ENCODE assay signal across 15 cellular contexts in the genomic region with DNA sequence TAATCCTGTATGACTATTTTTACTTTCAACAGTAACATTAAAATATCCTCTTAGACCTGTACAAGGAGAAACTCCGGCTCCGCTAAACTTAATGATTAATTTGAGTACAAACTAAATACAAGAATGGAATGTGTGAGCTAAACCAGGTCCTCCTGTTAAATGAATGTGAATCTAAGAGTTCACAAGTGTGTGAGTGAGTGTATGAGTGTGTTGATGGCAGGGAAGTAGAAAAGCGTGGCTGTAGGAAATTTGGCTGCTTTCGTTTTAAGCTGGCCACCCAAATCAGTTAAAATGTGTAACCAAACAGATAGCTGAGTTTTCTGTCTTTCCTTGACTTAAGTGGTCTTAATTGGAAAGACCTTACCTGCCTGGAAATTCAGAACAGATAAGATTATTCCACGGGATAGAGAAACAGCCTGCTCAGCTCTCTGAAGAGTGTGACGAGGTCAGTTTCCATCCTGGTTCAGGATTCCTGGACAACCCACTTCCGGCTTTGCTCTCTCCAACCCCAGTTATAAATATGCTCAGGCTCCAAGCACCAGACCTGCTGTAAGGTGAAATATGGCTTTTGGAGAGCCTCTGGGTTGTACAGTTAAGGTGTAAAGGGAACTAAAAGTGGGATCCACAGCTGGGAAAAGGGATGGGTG.
DNase-seq lines count a peak whose midpoint lies in the region; ATAC-seq and TF ChIP-seq lines count a peak whose summit lies in the region.
"Had no signal": no experiment of that assay in that cellular context is flagged by ENCODE, and none has a peak within 500 bp of the region (broad histone marks: within the 10 kb centered on the region; RNA-seq: fewer than 3 reads in every experiment).

No MANE protein-coding gene starts in this region.

- no peaks in the 10 kb centered on the region for H3K79me2 ChIP-seq in SK-N-SH (ENCODE audit: insufficient read depth)

- POLR2A ChIA-PET in SK-N-SH (lab: Yijun Ruan, JAX), result no interaction called here

- no peaks in the 10 kb centered on the region for H3K36me3 ChIP-seq in SK-N-SH (replicated peaks in 1 of 2; ENCODE audit: control insufficient read depth in 1 of 2, insufficient read depth in 2 of 2, low read length in 1 of 2)
- no peaks in the 10 kb centered on the region for H3K36me3 ChIP-seq in left ventricle myocardium inferior
- H3K36me3 ChIP-seq: BLaER1, ovary, SJSA1 had no signal

- H3K9me3 ChIP-seq in SK-N-SH, result no peaks in the 10 kb centered on the region
- no peaks in the 10 kb centered on the region for H3K9me3 ChIP-seq in left ventricle myocardium inferior (replicated peaks)
- H3K9me3 ChIP-seq: BLaER1, ovary, SJSA1 had no signal

- intact Hi-C loops in Calu3 (cut with micrococcal nuclease; ENCODE audit: unreplicated experiment) (loop anchor here (10.0 kb wide), 1 partner anchor 1578 kb away; no protein-coding TSS in a partner anchor), left ventricle myocardium inferior (cut with micrococcal nuclease) (no loop called here), head of caudate nucleus (cut with DNase I) (no loop called here)

- no peaks in the 10 kb centered on the region for H4K20me1 ChIP-seq in SK-N-SH (ENCODE audit: insufficient read depth)
- H4K20me1 ChIP-seq: BLaER1 had no signal

- BruUV-seq in Calu3 (replicated peaks; lab: Mats Ljungman, UMichigan), result no TSS peak

- H3K9me2 ChIP-seq in SK-N-SH, result peaks cover 2% of the 10 kb centered on the region; the same call in 1 of the 2 replicates

- ATAC-seq in omental fat pad (ENCODE audit: low FRiP score) (peak; percentile 78), GM19324 (IDR thresholded peaks at IDR 0.05; ENCODE audit: low FRiP score, unreplicated experiment) (no peak), HG02763 (IDR thresholded peaks at IDR 0.05; ENCODE audit: unreplicated experiment) (no peak)
- ATAC-seq: activated CD4-positive, alpha-beta T cell treated with anti-CD3 and anti-CD28 coated beads for 36 hours had no signal

- 18% methylated on average over 7 of the region's 7 CpGs for WGBS in SK-N-SH (ENCODE audit: low lambda C conversion rate)

- H3K27me3 Mint-ChIP-seq in Calu3 (ENCODE audit: unreplicated experiment), result no peaks in the 10 kb centered on the region
- H3K27me3 Mint-ChIP-seq: activated CD4-positive, alpha-beta T cell treated with anti-CD3 and anti-CD28 coated beads for 36 hours had no signal

- peak; percentile 39 for DNase-seq in Calu3
- DNase-seq in SK-N-SH, result no peak
- DNase-seq in left ventricle myocardium inferior, result no peak
- DNase-seq in omental fat pad (ENCODE audit: low spot score), result no peak
- DNase-seq in head of caudate nucleus, result no peak
- DNase-seq in caudate nucleus (lab: John Stamatoyannopoulos, UW), result no peak
- DNase-seq: activated CD4-positive, alpha-beta T cell treated with anti-CD3 and anti-CD28 coated beads for 36 hours; activated naive CD4-positive, alpha-beta T cell treated with Interleukin-2 at 50 U/mL for 16 hours; NCI-H187; ovary; trophoblast cell had no signal

- CTCF ChIA-PET in Calu3 (lab: Charles Lee) (no interaction called here), SK-N-SH (lab: Yijun Ruan, JAX) (interaction anchor here (1.0 kb wide), 1 partner anchor 12 kb away, joined by 3 read pairs; no protein-coding TSS in a partner anchor)

- H3K4me3 ChIP-seq in SK-N-SH (ENCODE audit: low read depth in 2 of 2, low read length in 1 of 2), result peak overlapping the region; percentile 46 to 62; a peak in 3 of 4 replicates
- H3K4me3 ChIP-seq in left ventricle myocardium inferior, result peak overlapping the region; percentile 56
- H3K4me3 ChIP-seq: BLaER1, ovary, SJSA1 had no signal

- H3K4me1 ChIP-seq in SK-N-SH (ENCODE audit: control insufficient read depth in 1 of 2, insufficient read depth in 2 of 2, low read depth in 1 of 2, low read length in 1 of 2) (no peaks in the 10 kb centered on the region), left ventricle myocardium inferior (no peaks in the 10 kb centered on the region)
- H3K4me1 ChIP-seq: BLaER1, SJSA1 had no signal

- TF ChIP-seq CTCF in Calu3 (IDR thresholded peaks at IDR 0.05; ENCODE audit: unreplicated experiment), result no peak
- TF ChIP-seq CTCF in SK-N-SH (IDR thresholded peaks at IDR 0.05), result no peak
- no peak for TF ChIP-seq CTCF in left ventricle myocardium inferior (IDR thresholded peaks at IDR 0.05; ENCODE audit: borderline replicate concordance)
- no peak for TF ChIP-seq CTCF in omental fat pad (IDR thresholded peaks at IDR 0.05)

- H3K27me3 ChIP-seq in SK-N-SH (ENCODE audit: insufficient read depth), result no peaks in the 10 kb centered on the region
- H3K27me3 ChIP-seq in left ventricle myocardium inferior (ENCODE audit: low read depth), result no peaks in the 10 kb centered on the region
- H3K27me3 ChIP-seq: BLaER1, ovary, SJSA1 had no signal

- peaks cover 6% of the 10 kb centered on the region for H3K36me3 Mint-ChIP-seq in Calu3 (ENCODE audit: insufficient read depth, unreplicated experiment)

- H3K4me3 Mint-ChIP-seq in Calu3 (ENCODE audit: low read depth, unreplicated experiment), result peak overlapping the region; percentile 67
- H3K4me3 Mint-ChIP-seq: activated CD4-positive, alpha-beta T cell treated with anti-CD3 and anti-CD28 coated beads for 36 hours had no signal

- no peak for TF ChIP-seq EP300 in SK-N-SH (IDR thresholded peaks at IDR 0.05; ENCODE audit: borderline replicate concordance in 1 of 2, low read depth in 1 of 2, low read length in 1 of 2)

- TF ChIP-seq RAD21 in SK-N-SH (IDR thresholded peaks at IDR 0.05; ENCODE audit: low read length), result no peak

- H2AFZ ChIP-seq in SK-N-SH (ENCODE audit: low read depth), result peak overlapping the region; percentile 83

- no peaks in the 10 kb centered on the region for H3K4me1 Mint-ChIP-seq in Calu3 (ENCODE audit: low read depth, unreplicated experiment)
- H3K4me1 Mint-ChIP-seq: activated CD4-positive, alpha-beta T cell treated with anti-CD3 and anti-CD28 coated beads for 36 hours had no signal

- peak overlapping the region; percentile 61 for H3K4me2 ChIP-seq in SK-N-SH
- H3K4me2 ChIP-seq: BLaER1 had no signal

- H3K27ac ChIP-seq in SK-N-SH (ENCODE audit: low read depth in 2 of 2, low read length in 1 of 2) (no peak overlapping the region), left ventricle myocardium inferior (replicated peaks) (no peak overlapping the region), caudate nucleus (ENCODE audit: low read depth, low read length) (no peak overlapping the region)
- H3K27ac ChIP-seq: BLaER1, ovary, SJSA1 had no signal

- H3K9ac ChIP-seq in SK-N-SH, result peak overlapping the region; percentile 20; the same call in 1 of the 2 replicates
- H3K9ac ChIP-seq: BLaER1 had no signal

- no peaks in the 10 kb centered on the region for H3K9me3 Mint-ChIP-seq in Calu3 (ENCODE audit: low read depth, unreplicated experiment)

- no peaks in the 10 kb centered on the region for H3F3A ChIP-seq in SK-N-SH (replicated peaks; ENCODE audit: insufficient read depth)

- H3K27ac Mint-ChIP-seq in Calu3 (ENCODE audit: unreplicated experiment), result peak overlapping the region; percentile 77
- H3K27ac Mint-ChIP-seq: activated CD4-positive, alpha-beta T cell treated with anti-CD3 and anti-CD28 coated beads for 36 hours had no signal

TF ChIP-seq in SK-N-SH, 30 proteins besides CTCF, POLR2A, EP300 and RAD21:
- TF ChIP-seq, protein P1, sequence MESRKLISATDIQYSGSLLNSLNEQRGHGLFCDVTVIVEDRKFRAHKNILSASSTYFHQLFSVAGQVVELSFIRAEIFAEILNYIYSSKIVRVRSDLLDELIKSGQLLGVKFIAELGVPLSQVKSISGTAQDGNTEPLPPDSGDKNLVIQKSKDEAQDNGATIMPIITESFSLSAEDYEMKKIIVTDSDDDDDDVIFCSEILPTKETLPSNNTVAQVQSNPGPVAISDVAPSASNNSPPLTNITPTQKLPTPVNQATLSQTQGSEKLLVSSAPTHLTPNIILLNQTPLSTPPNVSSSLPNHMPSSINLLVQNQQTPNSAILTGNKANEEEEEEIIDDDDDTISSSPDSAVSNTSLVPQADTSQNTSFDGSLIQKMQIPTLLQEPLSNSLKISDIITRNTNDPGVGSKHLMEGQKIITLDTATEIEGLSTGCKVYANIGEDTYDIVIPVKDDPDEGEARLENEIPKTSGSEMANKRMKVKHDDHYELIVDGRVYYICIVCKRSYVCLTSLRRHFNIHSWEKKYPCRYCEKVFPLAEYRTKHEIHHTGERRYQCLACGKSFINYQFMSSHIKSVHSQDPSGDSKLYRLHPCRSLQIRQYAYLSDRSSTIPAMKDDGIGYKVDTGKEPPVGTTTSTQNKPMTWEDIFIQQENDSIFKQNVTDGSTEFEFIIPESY (IDR thresholded peaks at IDR 0.05; ENCODE audit: borderline replicate concordance, low read depth), result no peak
- 0 out of 2 replicates have a peak, but pooled peaks have one; percentile 24 for TF ChIP-seq ELF1 (IDR thresholded peaks at IDR 0.05)
TF ChIP-seq in SK-N-SH: peak in this region for 1.
